ENCODE assay signal across 2 cellular contexts in the genomic region with DNA sequence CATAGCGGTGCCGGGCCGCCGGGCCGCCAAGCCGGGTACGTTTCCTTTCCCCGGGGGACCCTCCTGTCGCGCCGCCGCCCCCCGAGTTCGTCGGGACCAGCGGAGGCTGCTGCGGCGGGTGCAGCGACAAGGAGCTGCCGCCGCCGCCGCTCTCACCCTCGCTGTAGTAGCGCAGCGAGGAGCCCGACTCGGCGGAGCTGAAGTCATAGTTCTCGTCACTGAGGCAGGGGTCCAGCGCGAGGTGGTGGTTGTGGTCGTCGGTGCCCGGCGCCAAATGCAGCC.
TF ChIP-seq lines count a peak whose summit lies in the region.

No MANE protein-coding gene starts in this region.

TF ChIP-seq in IMR-90, 13 proteins besides CTCF, POLR2A, EP300 and RAD21:
- no peak for TF ChIP-seq NFE2L2 (IDR thresholded peaks at IDR 0.05; ENCODE audit: low read depth, low read length)
- TF ChIP-seq, protein P1, sequence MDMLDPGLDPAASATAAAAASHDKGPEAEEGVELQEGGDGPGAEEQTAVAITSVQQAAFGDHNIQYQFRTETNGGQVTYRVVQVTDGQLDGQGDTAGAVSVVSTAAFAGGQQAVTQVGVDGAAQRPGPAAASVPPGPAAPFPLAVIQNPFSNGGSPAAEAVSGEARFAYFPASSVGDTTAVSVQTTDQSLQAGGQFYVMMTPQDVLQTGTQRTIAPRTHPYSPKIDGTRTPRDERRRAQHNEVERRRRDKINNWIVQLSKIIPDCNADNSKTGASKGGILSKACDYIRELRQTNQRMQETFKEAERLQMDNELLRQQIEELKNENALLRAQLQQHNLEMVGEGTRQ (IDR thresholded peaks at IDR 0.05; ENCODE audit: low read depth, low read length), result no peak
- no peak for TF ChIP-seq CHD1 (IDR thresholded peaks at IDR 0.05; ENCODE audit: low read depth, low read length)
- TF ChIP-seq, protein P2, sequence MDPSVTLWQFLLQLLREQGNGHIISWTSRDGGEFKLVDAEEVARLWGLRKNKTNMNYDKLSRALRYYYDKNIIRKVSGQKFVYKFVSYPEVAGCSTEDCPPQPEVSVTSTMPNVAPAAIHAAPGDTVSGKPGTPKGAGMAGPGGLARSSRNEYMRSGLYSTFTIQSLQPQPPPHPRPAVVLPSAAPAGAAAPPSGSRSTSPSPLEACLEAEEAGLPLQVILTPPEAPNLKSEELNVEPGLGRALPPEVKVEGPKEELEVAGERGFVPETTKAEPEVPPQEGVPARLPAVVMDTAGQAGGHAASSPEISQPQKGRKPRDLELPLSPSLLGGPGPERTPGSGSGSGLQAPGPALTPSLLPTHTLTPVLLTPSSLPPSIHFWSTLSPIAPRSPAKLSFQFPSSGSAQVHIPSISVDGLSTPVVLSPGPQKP (IDR thresholded peaks at IDR 0.05; ENCODE audit: borderline replicate concordance, low read depth, low read length), result no peak
- no peak for TF ChIP-seq CEBPB (IDR thresholded peaks at IDR 0.05; ENCODE audit: low read depth, low read length)
- no peak for TF ChIP-seq SMC3 (IDR thresholded peaks at IDR 0.05; ENCODE audit: low read depth, low read length)
- no peak for TF ChIP-seq FOS (IDR thresholded peaks at IDR 0.05; ENCODE audit: low read depth, low read length)
- no peak for TF ChIP-seq RFX5 (IDR thresholded peaks at IDR 0.05; ENCODE audit: low read depth, low read length)
- TF ChIP-seq MAZ (IDR thresholded peaks at IDR 0.05; ENCODE audit: borderline replicate concordance, low read depth, low read length), result no peak
- no peak for TF ChIP-seq BHLHE40 (IDR thresholded peaks at IDR 0.05; ENCODE audit: low read depth, low read length)
- TF ChIP-seq RCOR1 (IDR thresholded peaks at IDR 0.05; ENCODE audit: insufficient replicate concordance, low read length), result no peak
- no peak for TF ChIP-seq MXI1 (IDR thresholded peaks at IDR 0.05; ENCODE audit: borderline replicate concordance, low read depth, low read length)

TF ChIP-seq in HepG2, 621 proteins besides CTCF, POLR2A, EP300 and RAD21 (continues in another document):
- TF ChIP-seq RORA (CRISPR knock-in tag; IDR thresholded peaks at IDR 0.05), result no peak
- TF ChIP-seq, protein P3, sequence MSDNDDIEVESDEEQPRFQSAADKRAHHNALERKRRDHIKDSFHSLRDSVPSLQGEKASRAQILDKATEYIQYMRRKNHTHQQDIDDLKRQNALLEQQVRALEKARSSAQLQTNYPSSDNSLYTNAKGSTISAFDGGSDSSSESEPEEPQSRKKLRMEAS (IDR thresholded peaks at IDR 0.05), result no peak
- TF ChIP-seq EHMT2 (IDR thresholded peaks at IDR 0.05; ENCODE audit: borderline replicate concordance, low read depth, low read length), result no peak
- 0 out of 2 replicates have a peak, but pooled peaks have one; percentile 3 for TF ChIP-seq ZNF768 (CRISPR knock-in tag; IDR thresholded peaks at IDR 0.05)
- no peak for TF ChIP-seq ZFP36L1 (CRISPR knock-in tag; IDR thresholded peaks at IDR 0.05)
- peak; percentile 1; the same call in 1 of the 2 replicates for TF ChIP-seq NAIF1 (CRISPR knock-in tag; IDR thresholded peaks at IDR 0.05; ENCODE audit: borderline replicate concordance)
- TF ChIP-seq, protein P4, sequence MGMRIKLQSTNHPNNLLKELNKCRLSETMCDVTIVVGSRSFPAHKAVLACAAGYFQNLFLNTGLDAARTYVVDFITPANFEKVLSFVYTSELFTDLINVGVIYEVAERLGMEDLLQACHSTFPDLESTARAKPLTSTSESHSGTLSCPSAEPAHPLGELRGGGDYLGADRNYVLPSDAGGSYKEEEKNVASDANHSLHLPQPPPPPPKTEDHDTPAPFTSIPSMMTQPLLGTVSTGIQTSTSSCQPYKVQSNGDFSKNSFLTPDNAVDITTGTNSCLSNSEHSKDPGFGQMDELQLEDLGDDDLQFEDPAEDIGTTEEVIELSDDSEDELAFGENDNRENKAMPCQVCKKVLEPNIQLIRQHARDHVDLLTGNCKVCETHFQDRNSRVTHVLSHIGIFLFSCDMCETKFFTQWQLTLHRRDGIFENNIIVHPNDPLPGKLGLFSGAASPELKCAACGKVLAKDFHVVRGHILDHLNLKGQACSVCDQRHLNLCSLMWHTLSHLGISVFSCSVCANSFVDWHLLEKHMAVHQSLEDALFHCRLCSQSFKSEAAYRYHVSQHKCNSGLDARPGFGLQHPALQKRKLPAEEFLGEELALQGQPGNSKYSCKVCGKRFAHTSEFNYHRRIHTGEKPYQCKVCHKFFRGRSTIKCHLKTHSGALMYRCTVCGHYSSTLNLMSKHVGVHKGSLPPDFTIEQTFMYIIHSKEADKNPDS (CRISPR knock-in tag; IDR thresholded peaks at IDR 0.05), result no peak
- TF ChIP-seq, protein P5, sequence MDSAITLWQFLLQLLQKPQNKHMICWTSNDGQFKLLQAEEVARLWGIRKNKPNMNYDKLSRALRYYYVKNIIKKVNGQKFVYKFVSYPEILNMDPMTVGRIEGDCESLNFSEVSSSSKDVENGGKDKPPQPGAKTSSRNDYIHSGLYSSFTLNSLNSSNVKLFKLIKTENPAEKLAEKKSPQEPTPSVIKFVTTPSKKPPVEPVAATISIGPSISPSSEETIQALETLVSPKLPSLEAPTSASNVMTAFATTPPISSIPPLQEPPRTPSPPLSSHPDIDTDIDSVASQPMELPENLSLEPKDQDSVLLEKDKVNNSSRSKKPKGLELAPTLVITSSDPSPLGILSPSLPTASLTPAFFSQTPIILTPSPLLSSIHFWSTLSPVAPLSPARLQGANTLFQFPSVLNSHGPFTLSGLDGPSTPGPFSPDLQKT (CRISPR knock-in tag; IDR thresholded peaks at IDR 0.05; ENCODE audit: borderline replicate concordance), result no peak
- no peak for TF ChIP-seq NFYB (CRISPR knock-in tag; IDR thresholded peaks at IDR 0.05)
- no peak for TF ChIP-seq JUND (CRISPR knock-in tag; IDR thresholded peaks at IDR 0.05)
- TF ChIP-seq ZNF577 (CRISPR knock-in tag; IDR thresholded peaks at IDR 0.05; ENCODE audit: borderline replicate concordance, low read depth), result no peak
- no peak for TF ChIP-seq GPN1 (CRISPR knock-in tag; IDR thresholded peaks at IDR 0.05; ENCODE audit: borderline replicate concordance)
- 0 out of 2 replicates have a peak, but pooled peaks have one; percentile 14 for TF ChIP-seq HOXD1 (CRISPR knock-in tag; IDR thresholded peaks at IDR 0.05)
- TF ChIP-seq ZNF678 (CRISPR knock-in tag; IDR thresholded peaks at IDR 0.05), result no peak
- TF ChIP-seq NONO (IDR thresholded peaks at IDR 0.05), result no peak
- no peak; the same call in 1 of the 2 replicates for TF ChIP-seq NONO (CRISPR knock-in tag; conservative IDR thresholded peaks at IDR 0.05)
- TF ChIP-seq ZNF879 (CRISPR knock-in tag; IDR thresholded peaks at IDR 0.05), result 0 out of 2 replicates have a peak, but pooled peaks have one; percentile 18
- no peak; the same call in 1 of the 2 replicates for TF ChIP-seq ZNF367 (CRISPR knock-in tag; IDR thresholded peaks at IDR 0.05; ENCODE audit: borderline replicate concordance)
- no peak for TF ChIP-seq ZNF501 (CRISPR knock-in tag; IDR thresholded peaks at IDR 0.05)
- TF ChIP-seq MLLT10 (CRISPR knock-in tag; IDR thresholded peaks at IDR 0.05), result no peak
- TF ChIP-seq, protein P6, sequence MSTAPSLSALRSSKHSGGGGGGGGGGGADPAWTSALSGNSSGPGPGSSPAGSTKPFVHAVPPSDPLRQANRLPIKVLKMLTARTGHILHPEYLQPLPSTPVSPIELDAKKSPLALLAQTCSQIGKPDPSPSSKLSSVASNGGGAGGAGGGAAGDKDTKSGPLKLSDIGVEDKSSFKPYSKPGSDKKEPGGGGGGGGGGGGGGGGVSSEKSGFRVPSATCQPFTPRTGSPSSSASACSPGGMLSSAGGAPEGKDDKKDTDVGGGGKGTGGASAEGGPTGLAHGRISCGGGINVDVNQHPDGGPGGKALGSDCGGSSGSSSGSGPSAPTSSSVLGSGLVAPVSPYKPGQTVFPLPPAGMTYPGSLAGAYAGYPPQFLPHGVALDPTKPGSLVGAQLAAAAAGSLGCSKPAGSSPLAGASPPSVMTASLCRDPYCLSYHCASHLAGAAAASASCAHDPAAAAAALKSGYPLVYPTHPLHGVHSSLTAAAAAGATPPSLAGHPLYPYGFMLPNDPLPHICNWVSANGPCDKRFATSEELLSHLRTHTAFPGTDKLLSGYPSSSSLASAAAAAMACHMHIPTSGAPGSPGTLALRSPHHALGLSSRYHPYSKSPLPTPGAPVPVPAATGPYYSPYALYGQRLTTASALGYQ (CRISPR knock-in tag; IDR thresholded peaks at IDR 0.05), result no peak
- TF ChIP-seq ASH2L (IDR thresholded peaks at IDR 0.05; ENCODE audit: insufficient read length, low read depth, low read length), result peak; percentile 68
- peak; percentile 82 for TF ChIP-seq ZNF777 (CRISPR knock-in tag; IDR thresholded peaks at IDR 0.05)
- no peak for TF ChIP-seq DNMT3B (CRISPR knock-in tag; conservative IDR thresholded peaks at IDR 0.05)
- no peak for TF ChIP-seq ARNT2 (CRISPR knock-in tag; IDR thresholded peaks at IDR 0.05; ENCODE audit: low read depth)
- 0 out of 2 replicates have a peak, but pooled peaks have one; percentile 27 for TF ChIP-seq KLF15 (CRISPR knock-in tag; IDR thresholded peaks at IDR 0.05; ENCODE audit: borderline replicate concordance)
- TF ChIP-seq, protein P7, sequence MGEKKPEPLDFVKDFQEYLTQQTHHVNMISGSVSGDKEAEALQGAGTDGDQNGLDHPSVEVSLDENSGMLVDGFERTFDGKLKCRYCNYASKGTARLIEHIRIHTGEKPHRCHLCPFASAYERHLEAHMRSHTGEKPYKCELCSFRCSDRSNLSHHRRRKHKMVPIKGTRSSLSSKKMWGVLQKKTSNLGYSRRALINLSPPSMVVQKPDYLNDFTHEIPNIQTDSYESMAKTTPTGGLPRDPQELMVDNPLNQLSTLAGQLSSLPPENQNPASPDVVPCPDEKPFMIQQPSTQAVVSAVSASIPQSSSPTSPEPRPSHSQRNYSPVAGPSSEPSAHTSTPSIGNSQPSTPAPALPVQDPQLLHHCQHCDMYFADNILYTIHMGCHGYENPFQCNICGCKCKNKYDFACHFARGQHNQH (CRISPR knock-in tag; IDR thresholded peaks at IDR 0.05), result 0 out of 2 replicates have a peak, but pooled peaks have one; percentile 6
- 0 out of 2 replicates have a peak, but pooled peaks have one; percentile 46 for TF ChIP-seq ZNF616 (CRISPR knock-in tag; IDR thresholded peaks at IDR 0.05; ENCODE audit: low read depth)
- TF ChIP-seq, protein P8, sequence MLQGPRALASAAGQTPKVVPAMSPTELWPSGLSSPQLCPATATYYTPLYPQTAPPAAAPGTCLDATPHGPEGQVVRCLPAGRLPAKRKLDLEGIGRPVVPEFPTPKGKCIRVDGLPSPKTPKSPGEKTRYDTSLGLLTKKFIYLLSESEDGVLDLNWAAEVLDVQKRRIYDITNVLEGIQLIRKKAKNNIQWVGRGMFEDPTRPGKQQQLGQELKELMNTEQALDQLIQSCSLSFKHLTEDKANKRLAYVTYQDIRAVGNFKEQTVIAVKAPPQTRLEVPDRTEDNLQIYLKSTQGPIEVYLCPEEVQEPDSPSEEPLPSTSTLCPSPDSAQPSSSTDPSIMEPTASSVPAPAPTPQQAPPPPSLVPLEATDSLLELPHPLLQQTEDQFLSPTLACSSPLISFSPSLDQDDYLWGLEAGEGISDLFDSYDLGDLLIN (CRISPR knock-in tag; IDR thresholded peaks at IDR 0.05; ENCODE audit: borderline replicate concordance), result no peak
- TF ChIP-seq SNAI1 (CRISPR knock-in tag; IDR thresholded peaks at IDR 0.05; ENCODE audit: borderline replicate concordance), result 0 out of 2 replicates have a peak, but pooled peaks have one; percentile 24
- no peak for TF ChIP-seq ZIK1 (CRISPR knock-in tag; IDR thresholded peaks at IDR 0.05; ENCODE audit: borderline replicate concordance, low read depth)
- TF ChIP-seq POGZ (CRISPR knock-in tag; IDR thresholded peaks at IDR 0.05), result no peak
- TF ChIP-seq KDM5B (CRISPR knock-in tag; IDR thresholded peaks at IDR 0.05; ENCODE audit: borderline replicate concordance), result no peak
- TF ChIP-seq CREM (IDR thresholded peaks at IDR 0.05), result no peak
- TF ChIP-seq CREM (CRISPR knock-in tag; IDR thresholded peaks at IDR 0.05), result no peak
- TF ChIP-seq REXO4 (CRISPR knock-in tag; IDR thresholded peaks at IDR 0.05; ENCODE audit: borderline replicate concordance), result 0 out of 2 replicates have a peak, but pooled peaks have one; percentile 15
- TF ChIP-seq CC2D1A (CRISPR knock-in tag; IDR thresholded peaks at IDR 0.05), result no peak
- TF ChIP-seq ZZZ3 (CRISPR knock-in tag; IDR thresholded peaks at IDR 0.05; ENCODE audit: borderline replicate concordance), result no peak
- no peak for TF ChIP-seq ZNF563 (CRISPR knock-in tag; IDR thresholded peaks at IDR 0.05)
- TF ChIP-seq, protein P9, sequence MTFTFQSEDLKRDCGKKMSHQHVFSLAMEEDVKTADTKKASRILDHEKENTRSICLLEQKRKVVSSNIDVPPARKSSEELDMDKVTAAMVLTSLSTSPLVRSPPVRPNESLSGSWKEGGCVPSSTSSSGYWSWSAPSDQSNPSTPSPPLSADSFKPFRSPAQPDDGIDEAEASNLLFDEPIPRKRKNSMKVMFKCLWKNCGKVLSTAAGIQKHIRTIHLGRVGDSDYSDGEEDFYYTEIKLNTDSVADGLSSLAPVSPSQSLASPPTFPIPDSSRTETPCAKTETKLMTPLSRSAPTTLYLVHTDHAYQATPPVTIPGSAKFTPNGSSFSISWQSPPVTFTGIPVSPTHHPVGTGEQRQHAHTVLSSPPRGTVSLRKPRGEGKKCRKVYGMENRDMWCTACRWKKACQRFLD (CRISPR knock-in tag; IDR thresholded peaks at IDR 0.05; ENCODE audit: borderline replicate concordance), result no peak
- TF ChIP-seq MTF2 (CRISPR knock-in tag; IDR thresholded peaks at IDR 0.05; ENCODE audit: borderline replicate concordance), result no peak
- TF ChIP-seq, protein P10, sequence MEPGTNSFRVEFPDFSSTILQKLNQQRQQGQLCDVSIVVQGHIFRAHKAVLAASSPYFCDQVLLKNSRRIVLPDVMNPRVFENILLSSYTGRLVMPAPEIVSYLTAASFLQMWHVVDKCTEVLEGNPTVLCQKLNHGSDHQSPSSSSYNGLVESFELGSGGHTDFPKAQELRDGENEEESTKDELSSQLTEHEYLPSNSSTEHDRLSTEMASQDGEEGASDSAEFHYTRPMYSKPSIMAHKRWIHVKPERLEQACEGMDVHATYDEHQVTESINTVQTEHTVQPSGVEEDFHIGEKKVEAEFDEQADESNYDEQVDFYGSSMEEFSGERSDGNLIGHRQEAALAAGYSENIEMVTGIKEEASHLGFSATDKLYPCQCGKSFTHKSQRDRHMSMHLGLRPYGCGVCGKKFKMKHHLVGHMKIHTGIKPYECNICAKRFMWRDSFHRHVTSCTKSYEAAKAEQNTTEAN (CRISPR knock-in tag; conservative IDR thresholded peaks at IDR 0.05), result no peak
- TF ChIP-seq, protein P11, sequence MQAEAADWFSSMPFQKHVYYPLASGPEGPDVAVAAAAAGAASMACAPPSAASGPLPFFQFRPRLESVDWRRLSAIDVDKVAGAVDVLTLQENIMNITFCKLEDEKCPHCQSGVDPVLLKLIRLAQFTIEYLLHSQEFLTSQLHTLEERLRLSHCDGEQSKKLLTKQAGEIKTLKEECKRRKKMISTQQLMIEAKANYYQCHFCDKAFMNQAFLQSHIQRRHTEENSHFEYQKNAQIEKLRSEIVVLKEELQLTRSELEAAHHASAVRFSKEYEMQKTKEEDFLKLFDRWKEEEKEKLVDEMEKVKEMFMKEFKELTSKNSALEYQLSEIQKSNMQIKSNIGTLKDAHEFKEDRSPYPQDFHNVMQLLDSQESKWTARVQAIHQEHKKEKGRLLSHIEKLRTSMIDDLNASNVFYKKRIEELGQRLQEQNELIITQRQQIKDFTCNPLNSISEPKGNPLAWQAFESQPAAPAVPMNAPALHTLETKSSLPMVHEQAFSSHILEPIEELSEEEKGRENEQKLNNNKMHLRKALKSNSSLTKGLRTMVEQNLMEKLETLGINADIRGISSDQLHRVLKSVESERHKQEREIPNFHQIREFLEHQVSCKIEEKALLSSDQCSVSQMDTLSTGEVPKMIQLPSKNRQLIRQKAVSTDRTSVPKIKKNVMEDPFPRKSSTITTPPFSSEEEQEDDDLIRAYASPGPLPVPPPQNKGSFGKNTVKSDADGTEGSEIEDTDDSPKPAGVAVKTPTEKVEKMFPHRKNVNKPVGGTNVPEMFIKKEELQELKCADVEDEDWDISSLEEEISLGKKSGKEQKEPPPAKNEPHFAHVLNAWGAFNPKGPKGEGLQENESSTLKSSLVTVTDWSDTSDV (CRISPR knock-in tag; IDR thresholded peaks at IDR 0.05), result 0 out of 2 replicates have a peak, but pooled peaks have one; percentile 27
